ENCODE assay signal across 24 cellular contexts in the genomic region with DNA sequence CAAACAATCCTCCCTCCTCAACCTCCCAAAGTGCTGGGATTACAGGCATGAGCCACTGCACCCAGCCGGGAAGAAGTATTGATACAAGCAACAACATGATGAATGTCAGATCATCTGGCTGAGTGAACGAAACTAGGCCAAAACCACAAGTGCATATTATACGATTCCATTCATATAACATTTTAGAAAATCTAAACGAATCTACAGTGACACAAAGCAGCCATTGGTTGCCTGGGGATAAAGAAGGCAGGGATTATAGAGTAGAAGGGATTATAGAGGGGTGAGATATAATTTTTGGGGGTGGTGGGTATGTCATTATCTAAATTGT. TPM values are rescaled to one million over a fixed set of nuclear protein-coding genes. Genes with fewer than 3 reads are reported as not detected.
"Had no signal": no experiment of that assay in that cellular context is flagged by ENCODE, and none has a peak within 500 bp of the region (broad histone marks: within the 10 kb centered on the region; RNA-seq: fewer than 3 reads in every experiment).

No MANE protein-coding gene starts in this region.

- H3K36me3 Mint-ChIP-seq: activated naive CD4-positive, alpha-beta T cell treated with anti-CD3 and anti-CD28 coated beads, Interleukin-2, amount 10 ng/mL, durations not matched to agents 7 days and 5 days; naive B cell; stimulated activated effector memory CD8-positive, alpha-beta T cell treated with anti-CD3 and anti-CD28 coated beads, Interleukin-12 subunit alpha, Interleukin-12 subunit beta, amount 100 ng/mL, for 72 hours; type B pancreatic cell had no signal

- H3K9me3 Mint-ChIP-seq: activated naive CD4-positive, alpha-beta T cell treated with anti-CD3 and anti-CD28 coated beads, Interleukin-2, amount 10 ng/mL, durations not matched to agents 7 days and 5 days; stimulated activated effector memory CD8-positive, alpha-beta T cell treated with anti-CD3 and anti-CD28 coated beads, Interleukin-12 subunit alpha, Interleukin-12 subunit beta, amount 100 ng/mL, for 72 hours; type B pancreatic cell had no signal

- H3K36me3 ChIP-seq: ascending aorta, breast epithelium, esophagus muscularis mucosa, neutrophil, pancreas, sigmoid colon, WERI-Rb-1 had no signal

- H3K27ac Mint-ChIP-seq: activated naive CD4-positive, alpha-beta T cell treated with anti-CD3 and anti-CD28 coated beads, Interleukin-2, amount 10 ng/mL, durations not matched to agents 7 days and 5 days; naive B cell; stimulated activated effector memory CD8-positive, alpha-beta T cell treated with anti-CD3 and anti-CD28 coated beads, Interleukin-12 subunit alpha, Interleukin-12 subunit beta, amount 100 ng/mL, for 72 hours; T-helper 17 cell; type B pancreatic cell had no signal

- H3K4me1 ChIP-seq: breast epithelium, pancreas had no signal

- H3K79me2 ChIP-seq: hepatocyte had no signal

- H3K4me3 ChIP-seq: ascending aorta, breast epithelium, esophagus muscularis mucosa, hepatocyte, mucosa of descending colon, pancreas, sigmoid colon, testis had no signal

- H3K27ac ChIP-seq: ascending aorta, breast epithelium, esophagus muscularis mucosa, hepatocyte, neutrophil, pancreas, sigmoid colon, testis, WERI-Rb-1 had no signal

- DNase-seq: activated CD4-positive, alpha-beta T cell treated with anti-CD3 and anti-CD28 coated beads for 1 hour; activated CD8-positive, alpha-beta memory T cell treated with anti-CD3 and anti-CD28 coated beads for 24 hours; activated CD8-positive, alpha-beta memory T cell treated with anti-CD3 and anti-CD28 coated beads, Interleukin-2, amount 50 U/mL, for 48 hours; activated effector memory CD4-positive, alpha-beta T cell treated with Interleukin-2 at 50 U/mL for 16 hours; activated naive CD4-positive, alpha-beta T cell treated with anti-CD3 and anti-CD28 coated beads, Interleukin-2, amount 10 ng/mL, durations not matched to agents 7 days and 5 days; activated T-cell treated with anti-CD3 and anti-CD28 coated beads, Interleukin-2, amount 50 U/mL, for 48 hours; cerebellar nuclear complex; effector CD8-positive, alpha-beta T cell; left cardiac atrium; mucosa of descending colon; naive B cell; sigmoid colon; stimulated activated CD4-positive, alpha-beta T cell treated with anti-CD3 and anti-CD28 coated beads, Interleukin-4, amount 100 ng/mL, for 24 hours; T-helper 17 cell; testis; WERI-Rb-1 had no signal

- H3K27me3 ChIP-seq: ascending aorta, breast epithelium, hepatocyte, neutrophil, pancreas, sigmoid colon, testis had no signal

- H2AFZ ChIP-seq: hepatocyte had no signal

- H3K27me3 Mint-ChIP-seq: type B pancreatic cell had no signal

- H3K4me3 Mint-ChIP-seq: activated naive CD4-positive, alpha-beta T cell treated with anti-CD3 and anti-CD28 coated beads, Interleukin-2, amount 10 ng/mL, durations not matched to agents 7 days and 5 days; naive B cell; stimulated activated effector memory CD8-positive, alpha-beta T cell treated with anti-CD3 and anti-CD28 coated beads, Interleukin-12 subunit alpha, Interleukin-12 subunit beta, amount 100 ng/mL, for 72 hours; T-helper 17 cell; type B pancreatic cell had no signal

RNA-seq across cellular contexts. Expression of a gene that starts 53.7 kb away (rescaled TPM):
- total RNA-seq: ascending aorta, hepatocyte, sigmoid colon, T-helper 17 cell, testis had no signal
